Comparison of ENCODE assay signal across 31 cellular contexts in genomic region chr4:53061467-53061866, GRCh38.
"Had no signal": no experiment of that assay in that cellular context is flagged by ENCODE, and none has a peak within 500 bp of the region (broad histone marks: within the 10 kb centered on the region; RNA-seq: fewer than 3 reads in every experiment).

No MANE protein-coding gene starts in this region.

- ATAC-seq: foreskin keratinocyte; gastroesophageal sphincter; heart right ventricle; left colon; left ventricle myocardium superior; lower lobe of right lung; natural killer cell; psoas muscle; right cardiac atrium; stimulated activated naive CD8-positive, alpha-beta T cell treated with anti-CD3 and anti-CD28 coated beads, Interleukin-15, amount 100 ng/mL, for 72 hours; upper lobe of right lung had no signal

- H3K4me3 Mint-ChIP-seq: immature natural killer cell; natural killer cell; stimulated activated naive CD8-positive, alpha-beta T cell treated with anti-CD3 and anti-CD28 coated beads, Interleukin-15, amount 100 ng/mL, for 72 hours had no signal

- H3K27ac ChIP-seq: coronary artery, esophagus muscularis mucosa, foreskin keratinocyte, gastroesophageal sphincter, heart right ventricle, lower lobe of right lung, ovary, psoas muscle, skin epidermis, spleen, suprapubic skin, transverse colon, upper lobe of right lung, uterus had no signal

- H3K36me3 Mint-ChIP-seq: natural killer cell had no signal

- H3K4me1 Mint-ChIP-seq: immature natural killer cell; natural killer cell; stimulated activated naive CD8-positive, alpha-beta T cell treated with anti-CD3 and anti-CD28 coated beads, Interleukin-15, amount 100 ng/mL, for 72 hours had no signal

- H3K27me3 Mint-ChIP-seq: stimulated activated naive CD8-positive, alpha-beta T cell treated with anti-CD3 and anti-CD28 coated beads, Interleukin-15, amount 100 ng/mL, for 72 hours had no signal

- H3K27ac Mint-ChIP-seq: immature natural killer cell, natural killer cell had no signal

- H3K4me3 ChIP-seq: coronary artery, esophagus muscularis mucosa, gastroesophageal sphincter, heart right ventricle, lower lobe of right lung, ovary, psoas muscle, skin epidermis, spleen, suprapubic skin, transverse colon, upper lobe of right lung, uterus had no signal

- H3K27me3 ChIP-seq: esophagus muscularis mucosa, foreskin keratinocyte, gastroesophageal sphincter, heart right ventricle, ovary, spleen, suprapubic skin, transverse colon, upper lobe of right lung, uterus had no signal

- DNase-seq: dermis blood vessel endothelial cell; effector memory CD4-positive, alpha-beta T cell; foreskin keratinocyte; heart right ventricle; hippocampal formation; immature natural killer cell; islet precursor cell; kidney glomerular epithelial cell; left colon; left ventricle myocardium superior; lower lobe of right lung; natural killer cell; occipital lobe; ovary; posterior cingulate gyrus; psoas muscle; right cardiac atrium; spleen; stimulated activated CD4-positive, alpha-beta T cell treated with anti-CD3 and anti-CD28 coated beads, Interleukin-4, amount 100 ng/mL, for 1 hour; stimulated activated CD8-positive, alpha-beta memory T cell treated with anti-CD3 and anti-CD28 coated beads, Interleukin-4, amount 100 ng/mL, for 48 hours; stimulated activated naive CD4-positive, alpha-beta T cell; stimulated activated naive CD8-positive, alpha-beta T cell treated with anti-CD3 and anti-CD28 coated beads, Interleukin-15, amount 100 ng/mL, for 72 hours; transverse colon; upper lobe of right lung; uterus had no signal

- FAIRE-seq: endothelial cell of umbilical vein had no signal

- H3K9me3 ChIP-seq: esophagus muscularis mucosa, gastroesophageal sphincter, lower lobe of right lung, ovary, psoas muscle, suprapubic skin, transverse colon, upper lobe of right lung, uterus had no signal

- H3K36me3 ChIP-seq: esophagus muscularis mucosa, gastroesophageal sphincter, heart right ventricle, lower lobe of right lung, ovary, suprapubic skin, transverse colon, upper lobe of right lung, uterus had no signal

- H3K4me1 ChIP-seq: esophagus muscularis mucosa, foreskin keratinocyte, gastroesophageal sphincter, lower lobe of right lung, spleen, suprapubic skin, upper lobe of right lung, uterus had no signal
